In the genomic region with DNA sequence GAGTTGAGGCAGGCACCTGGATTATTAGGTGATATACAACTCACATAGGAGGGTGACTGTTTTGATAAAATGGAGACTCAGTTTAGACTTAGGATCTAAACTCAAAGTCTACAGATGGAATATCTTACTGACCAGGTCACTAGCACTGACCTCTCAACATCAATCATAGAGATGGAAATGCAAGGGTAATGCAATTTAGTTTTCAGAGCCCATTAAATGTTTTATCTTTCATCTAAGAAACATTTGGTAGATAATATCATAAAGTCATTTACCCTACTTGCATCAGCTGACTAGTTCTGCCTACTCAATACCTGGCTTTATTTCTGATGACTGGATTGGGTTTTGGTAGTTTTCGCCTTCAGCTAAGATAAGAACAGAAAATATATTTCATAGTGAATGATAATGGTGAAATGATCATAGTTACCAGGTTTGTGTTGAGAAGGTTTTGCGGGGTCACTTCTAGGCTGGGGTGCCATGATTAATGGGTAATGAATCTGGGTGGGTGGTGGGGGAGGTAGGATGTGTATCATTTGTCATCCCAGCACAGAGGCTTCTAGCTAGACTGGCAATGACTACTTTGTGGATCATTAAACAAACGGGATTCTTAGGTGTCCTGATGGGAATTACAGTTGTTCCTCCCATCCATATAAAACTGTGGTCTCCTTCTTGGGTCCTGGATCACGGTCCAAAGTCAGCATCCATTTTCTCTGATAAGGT, we compare ENCODE assay signal across 27 cellular contexts.
DNase-seq lines count a peak whose midpoint lies in the region; ATAC-seq and TF ChIP-seq lines count a peak whose summit lies in the region.
"Had no signal": no experiment of that assay in that cellular context is flagged by ENCODE, and none has a peak within 500 bp of the region (broad histone marks: within the 10 kb centered on the region; RNA-seq: fewer than 3 reads in every experiment).

No MANE protein-coding gene starts in this region.

- no peaks in the 10 kb centered on the region for H4K20me1 ChIP-seq in SK-N-SH (ENCODE audit: insufficient read depth)

- TF ChIP-seq EP300 in SK-N-SH (IDR thresholded peaks at IDR 0.05; ENCODE audit: borderline replicate concordance in 1 of 2, low read depth in 1 of 2, low read length in 1 of 2), result peak; percentile 11 to 29; a peak in 2 of 4 replicates

- no peak overlapping the region for H3K4me2 ChIP-seq in SK-N-SH
- H3K4me2 ChIP-seq: PC-9 had no signal

- TF ChIP-seq RAD21 in SK-N-SH (IDR thresholded peaks at IDR 0.05; ENCODE audit: low read length), result no peak

- H3K27me3 ChIP-seq in SK-N-SH (ENCODE audit: insufficient read depth), result no peaks in the 10 kb centered on the region

- POLR2A ChIA-PET in SK-N-SH (lab: Yijun Ruan, JAX), result no interaction called here
- POLR2A ChIA-PET in RWPE1 (lab: Yijun Ruan, JAX; ENCODE audit: low non-redundant PET), result no interaction called here

- H3K79me2 ChIP-seq in SK-N-SH (ENCODE audit: insufficient read depth), result no peaks in the 10 kb centered on the region

- H3K4me3 ChIP-seq in SK-N-SH (ENCODE audit: low read depth in 2 of 2, low read length in 1 of 2), result no peak overlapping the region
- no peak overlapping the region for H3K4me3 ChIP-seq in epithelial cell of esophagus (ENCODE audit: low read length)
- H3K4me3 ChIP-seq: HAP-1, K562, PC-9 had no signal

- peaks cover 0 to 13% of the 10 kb centered on the region in 2 experiments; a peak in 3 of 4 replicates for H3K4me1 ChIP-seq in SK-N-SH (ENCODE audit: control insufficient read depth in 1 of 2, insufficient read depth in 2 of 2, low read depth in 1 of 2, low read length in 1 of 2)
- H3K4me1 ChIP-seq: Caco-2 had no signal

- no peak overlapping the region for H2AFZ ChIP-seq in SK-N-SH (ENCODE audit: low read depth)
- H2AFZ ChIP-seq: PC-9 had no signal

- peak overlapping the region in 1 of 2 experiments; percentile 72; a peak in 2 of 4 replicates for H3K27ac ChIP-seq in SK-N-SH (ENCODE audit: low read depth in 2 of 2, low read length in 1 of 2)
- no peak overlapping the region for H3K27ac ChIP-seq in RWPE1
- H3K27ac ChIP-seq: PC-9 had no signal

- DNase-seq in SK-N-SH (no peak), epithelial cell of esophagus (ENCODE audit: low read depth) (peak; percentile 26), left kidney (ENCODE audit: low read depth, low spot score) (peak; percentile 21), RWPE1 (ENCODE audit: low spot score) (no peak), NCI-H1694 (lab: John Stamatoyannopoulos, UW) (no peak), iPS-NIHi11 (ENCODE audit: low spot score) (no peak)
- DNase-seq: C1 segment of cervical spinal cord; Caco-2; CD8-positive, alpha-beta T cell; GOT3; HFFc6; Kasumi-1; NCI-H1092 treated with DMSO at 0.1 percent for 48 hours; NCI-H1436; NCI-H187 treated with DMSO at 0.1 percent for 48 hours; NCI-H2107; NCI-H446; NCI-H526; NCI-H82; NK-92 treated with Interleukin-12 subunit alpha and Interleukin-12 subunit beta, amount 100 ng/mL, for 24 hours; PC-9; RPMI8226; SIG-M5 had no signal

- H3F3A ChIP-seq in SK-N-SH (replicated peaks; ENCODE audit: insufficient read depth), result peaks cover 4% of the 10 kb centered on the region

- TF ChIP-seq CTCF in SK-N-SH (IDR thresholded peaks at IDR 0.05), result no peak
- TF ChIP-seq CTCF in epithelial cell of esophagus (IDR thresholded peaks at IDR 0.05; ENCODE audit: insufficient read depth, low read depth, low read length, missing control alignments), result no peak
- no peak for TF ChIP-seq CTCF in RWPE1 (conservative IDR thresholded peaks at IDR 0.05; ENCODE audit: low read depth)

- no peak overlapping the region for H3K9ac ChIP-seq in SK-N-SH

- WGBS in SK-N-SH (ENCODE audit: low lambda C conversion rate), result 81% methylated on average over 4 of the region's 4 CpGs

- H3K36me3 ChIP-seq in SK-N-SH (replicated peaks in 1 of 2; ENCODE audit: control insufficient read depth in 1 of 2, insufficient read depth in 2 of 2, low read length in 1 of 2), result no peaks in the 10 kb centered on the region
- H3K36me3 ChIP-seq: HAP-1 had no signal

- no peaks in the 10 kb centered on the region for H3K9me2 ChIP-seq in SK-N-SH

- no peak for ATAC-seq in GM19351 (IDR thresholded peaks at IDR 0.05; ENCODE audit: unreplicated experiment)
- ATAC-seq: CD8-positive, alpha-beta T cell; HepG2 had no signal

- H3K9me3 ChIP-seq in SK-N-SH, result no peaks in the 10 kb centered on the region
- H3K9me3 ChIP-seq: Caco-2, HAP-1 had no signal

- CTCF ChIA-PET in SK-N-SH (lab: Yijun Ruan, JAX), result interaction anchor here (1.1 kb wide), 1 partner anchor 8 kb away, joined by 3 read pairs; no protein-coding TSS in a partner anchor
- CTCF ChIA-PET in RWPE1 (lab: Yijun Ruan, JAX), result no interaction called here

TF ChIP-seq in SK-N-SH, 30 proteins besides CTCF, POLR2A, EP300 and RAD21:
- TF ChIP-seq FOSL2 (IDR thresholded peaks at IDR 0.05; ENCODE audit: borderline replicate concordance, low read depth) (no peak), NFIC (IDR thresholded peaks at IDR 0.05; ENCODE audit: borderline replicate concordance) (no peak), GATA2 (CRISPR knock-in tag; IDR thresholded peaks at IDR 0.05) (0 out of 2 replicates have a peak, but pooled peaks have one; percentile 13)
- TF ChIP-seq, protein P1, sequence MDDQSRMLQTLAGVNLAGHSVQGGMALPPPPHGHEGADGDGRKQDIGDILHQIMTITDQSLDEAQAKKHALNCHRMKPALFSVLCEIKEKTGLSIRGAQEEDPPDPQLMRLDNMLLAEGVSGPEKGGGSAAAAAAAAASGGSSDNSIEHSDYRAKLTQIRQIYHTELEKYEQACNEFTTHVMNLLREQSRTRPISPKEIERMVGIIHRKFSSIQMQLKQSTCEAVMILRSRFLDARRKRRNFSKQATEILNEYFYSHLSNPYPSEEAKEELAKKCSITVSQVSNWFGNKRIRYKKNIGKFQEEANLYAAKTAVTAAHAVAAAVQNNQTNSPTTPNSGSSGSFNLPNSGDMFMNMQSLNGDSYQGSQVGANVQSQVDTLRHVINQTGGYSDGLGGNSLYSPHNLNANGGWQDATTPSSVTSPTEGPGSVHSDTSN (IDR thresholded peaks at IDR 0.05), result peak; percentile 46; the same call in 1 of the 2 replicates

Comparison
In these comparisons a context has a peak if more than half of its experiments do, and no peak if none do; other contexts are left out.
1. DNase-seq: peak in epithelial cell of esophagus (single experiment) and left kidney (single experiment); none in SK-N-SH (single experiment), RWPE1 (single experiment), NCI-H1694 (single experiment) and iPS-NIHi11 (single experiment).